ENCODE assay signal across 1 cellular context in the genomic region with DNA sequence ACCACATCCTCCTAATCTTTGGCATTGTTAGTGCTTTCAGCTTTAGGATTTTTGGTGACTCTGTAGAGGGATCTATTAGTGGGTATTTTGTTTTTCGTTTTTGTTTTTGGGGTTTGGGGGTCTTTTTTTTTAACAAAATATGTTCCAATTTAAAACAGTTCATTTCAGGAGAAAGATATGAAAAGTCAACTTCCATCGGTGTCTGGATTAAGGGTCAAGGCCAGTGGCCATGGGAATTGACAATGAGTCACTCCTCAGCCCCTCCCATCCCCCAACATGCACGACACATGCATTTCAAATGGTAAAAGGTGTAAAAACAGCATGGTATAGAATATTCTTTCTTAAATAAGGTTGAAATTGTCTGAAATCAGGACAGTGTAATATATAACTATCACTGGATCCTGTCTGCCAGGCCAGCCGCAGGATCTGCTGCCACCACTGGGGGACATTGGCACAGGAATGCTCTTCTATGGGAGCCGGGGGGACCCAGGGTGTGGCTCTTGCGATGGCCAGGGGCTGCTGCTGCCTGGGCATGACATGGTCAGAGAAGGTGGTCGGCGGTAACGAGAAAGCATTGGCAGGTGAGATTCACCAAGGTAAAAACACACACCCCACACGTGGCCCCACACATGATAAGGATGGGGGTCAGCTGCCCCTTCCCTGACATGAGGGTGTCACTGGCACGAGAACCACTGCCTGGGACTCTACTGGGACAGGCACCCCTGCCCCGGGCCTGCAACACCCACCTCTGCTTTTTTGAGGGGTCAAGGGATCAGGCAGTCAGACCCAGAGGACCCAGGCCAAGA.
A peak's percentile ranks its signal among the peaks of the same experiment; 100 is the strongest.
TF ChIP-seq lines count a peak whose summit lies in the region.

No MANE protein-coding gene starts in this region.

TF ChIP-seq in HepG2, 621 proteins besides CTCF, POLR2A, EP300 and RAD21 (continued from another document and continues in another):
- TF ChIP-seq, protein P1, sequence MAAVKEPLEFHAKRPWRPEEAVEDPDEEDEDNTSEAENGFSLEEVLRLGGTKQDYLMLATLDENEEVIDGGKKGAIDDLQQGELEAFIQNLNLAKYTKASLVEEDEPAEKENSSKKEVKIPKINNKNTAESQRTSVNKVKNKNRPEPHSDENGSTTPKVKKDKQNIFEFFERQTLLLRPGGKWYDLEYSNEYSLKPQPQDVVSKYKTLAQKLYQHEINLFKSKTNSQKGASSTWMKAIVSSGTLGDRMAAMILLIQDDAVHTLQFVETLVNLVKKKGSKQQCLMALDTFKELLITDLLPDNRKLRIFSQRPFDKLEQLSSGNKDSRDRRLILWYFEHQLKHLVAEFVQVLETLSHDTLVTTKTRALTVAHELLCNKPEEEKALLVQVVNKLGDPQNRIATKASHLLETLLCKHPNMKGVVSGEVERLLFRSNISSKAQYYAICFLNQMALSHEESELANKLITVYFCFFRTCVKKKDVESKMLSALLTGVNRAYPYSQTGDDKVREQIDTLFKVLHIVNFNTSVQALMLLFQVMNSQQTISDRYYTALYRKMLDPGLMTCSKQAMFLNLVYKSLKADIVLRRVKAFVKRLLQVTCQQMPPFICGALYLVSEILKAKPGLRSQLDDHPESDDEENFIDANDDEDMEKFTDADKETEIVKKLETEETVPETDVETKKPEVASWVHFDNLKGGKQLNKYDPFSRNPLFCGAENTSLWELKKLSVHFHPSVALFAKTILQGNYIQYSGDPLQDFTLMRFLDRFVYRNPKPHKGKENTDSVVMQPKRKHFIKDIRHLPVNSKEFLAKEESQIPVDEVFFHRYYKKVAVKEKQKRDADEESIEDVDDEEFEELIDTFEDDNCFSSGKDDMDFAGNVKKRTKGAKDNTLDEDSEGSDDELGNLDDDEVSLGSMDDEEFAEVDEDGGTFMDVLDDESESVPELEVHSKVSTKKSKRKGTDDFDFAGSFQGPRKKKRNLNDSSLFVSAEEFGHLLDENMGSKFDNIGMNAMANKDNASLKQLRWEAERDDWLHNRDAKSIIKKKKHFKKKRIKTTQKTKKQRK (IDR thresholded peaks at IDR 0.05; ENCODE audit: low read length) = no peak
- TF ChIP-seq ZNF224 (CRISPR knock-in tag; IDR thresholded peaks at IDR 0.05) (no peak), MAF1 (CRISPR knock-in tag; IDR thresholded peaks at IDR 0.05; ENCODE audit: borderline replicate concordance) (no peak), MZF1 (CRISPR knock-in tag; IDR thresholded peaks at IDR 0.05; ENCODE audit: borderline replicate concordance) (no peak), RBAK (CRISPR knock-in tag; IDR thresholded peaks at IDR 0.05) (no peak), ZNF816 (CRISPR knock-in tag; IDR thresholded peaks at IDR 0.05; ENCODE audit: borderline replicate concordance) (no peak), TFDP1 (CRISPR knock-in tag; IDR thresholded peaks at IDR 0.05; ENCODE audit: borderline replicate concordance) (0 out of 2 replicates have a peak, but pooled peaks have one; percentile 15), ZGPAT (CRISPR knock-in tag; IDR thresholded peaks at IDR 0.05) (peak; percentile 30; the same call in 1 of the 2 replicates), ZNF333 (CRISPR knock-in tag; IDR thresholded peaks at IDR 0.05; ENCODE audit: borderline replicate concordance) (no peak), MXI1 (IDR thresholded peaks at IDR 0.05; ENCODE audit: borderline replicate concordance, low read depth, low read length) (peak; percentile 30; the same call in 1 of the 3 replicates), HIVEP1 (CRISPR knock-in tag; IDR thresholded peaks at IDR 0.05) (no peak), RNF219 (CRISPR knock-in tag; IDR thresholded peaks at IDR 0.05) (no peak), SOX5 (CRISPR knock-in tag; IDR thresholded peaks at IDR 0.05; ENCODE audit: borderline replicate concordance) (peak; percentile 28; the same call in 1 of the 2 replicates), ZBTB10 (CRISPR knock-in tag; IDR thresholded peaks at IDR 0.05; ENCODE audit: borderline replicate concordance) (no peak), ADNP (CRISPR knock-in tag; IDR thresholded peaks at IDR 0.05) (no peak), ZNF678 (CRISPR knock-in tag; IDR thresholded peaks at IDR 0.05) (no peak), ISL2 (CRISPR knock-in tag; IDR thresholded peaks at IDR 0.05) (0 out of 2 replicates have a peak, but pooled peaks have one; percentile 40), GRHL1 (CRISPR knock-in tag; conservative IDR thresholded peaks at IDR 0.05) (no peak), NFIC (IDR thresholded peaks at IDR 0.05; ENCODE audit: low read length) (peak; percentile 60; the same call in 1 of the 2 replicates), NCOR1 (IDR thresholded peaks at IDR 0.05; ENCODE audit: borderline replicate concordance, low read length) (peak; percentile 84; the same call in 1 of the 2 replicates), ZNF280B (CRISPR knock-in tag; IDR thresholded peaks at IDR 0.05; ENCODE audit: borderline replicate concordance) (no peak), ZNF235 (CRISPR knock-in tag; IDR thresholded peaks at IDR 0.05; ENCODE audit: borderline replicate concordance) (no peak), U2AF1 (optimal IDR thresholded peaks at IDR 0.05; ENCODE audit: low read depth, low read length) (no peak), KLF16 (CRISPR knock-in tag; IDR thresholded peaks at IDR 0.05) (0 out of 4 replicates have a peak, but pooled peaks of 1 of the 2 experiments have one; percentile 21), NR2F2 (IDR thresholded peaks at IDR 0.05; ENCODE audit: borderline replicate concordance, low read depth) (peak; percentile 60; the same call in 1 of the 2 replicates), ZNF674 (CRISPR knock-in tag; IDR thresholded peaks at IDR 0.05; ENCODE audit: low read depth) (no peak), PCBP2 (optimal IDR thresholded peaks at IDR 0.05; ENCODE audit: low read depth, low read length, poor library complexity, severe bottlenecking) (no peak), ZNF3 (CRISPR knock-in tag; IDR thresholded peaks at IDR 0.05) (no peak), SRSF4 (IDR thresholded peaks at IDR 0.05; ENCODE audit: low read depth, low read length, poor library complexity, severe bottlenecking) (no peak)
- TF ChIP-seq, protein P2, sequence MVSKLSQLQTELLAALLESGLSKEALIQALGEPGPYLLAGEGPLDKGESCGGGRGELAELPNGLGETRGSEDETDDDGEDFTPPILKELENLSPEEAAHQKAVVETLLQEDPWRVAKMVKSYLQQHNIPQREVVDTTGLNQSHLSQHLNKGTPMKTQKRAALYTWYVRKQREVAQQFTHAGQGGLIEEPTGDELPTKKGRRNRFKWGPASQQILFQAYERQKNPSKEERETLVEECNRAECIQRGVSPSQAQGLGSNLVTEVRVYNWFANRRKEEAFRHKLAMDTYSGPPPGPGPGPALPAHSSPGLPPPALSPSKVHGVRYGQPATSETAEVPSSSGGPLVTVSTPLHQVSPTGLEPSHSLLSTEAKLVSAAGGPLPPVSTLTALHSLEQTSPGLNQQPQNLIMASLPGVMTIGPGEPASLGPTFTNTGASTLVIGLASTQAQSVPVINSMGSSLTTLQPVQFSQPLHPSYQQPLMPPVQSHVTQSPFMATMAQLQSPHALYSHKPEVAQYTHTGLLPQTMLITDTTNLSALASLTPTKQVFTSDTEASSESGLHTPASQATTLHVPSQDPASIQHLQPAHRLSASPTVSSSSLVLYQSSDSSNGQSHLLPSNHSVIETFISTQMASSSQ (IDR thresholded peaks at IDR 0.05; ENCODE audit: low read depth) = no peak
- TF ChIP-seq, protein P2 (CRISPR knock-in tag; IDR thresholded peaks at IDR 0.05; ENCODE audit: borderline replicate concordance) = 0 out of 2 replicates have a peak, but pooled peaks have one; percentile 21
- TF ChIP-seq, protein P3, sequence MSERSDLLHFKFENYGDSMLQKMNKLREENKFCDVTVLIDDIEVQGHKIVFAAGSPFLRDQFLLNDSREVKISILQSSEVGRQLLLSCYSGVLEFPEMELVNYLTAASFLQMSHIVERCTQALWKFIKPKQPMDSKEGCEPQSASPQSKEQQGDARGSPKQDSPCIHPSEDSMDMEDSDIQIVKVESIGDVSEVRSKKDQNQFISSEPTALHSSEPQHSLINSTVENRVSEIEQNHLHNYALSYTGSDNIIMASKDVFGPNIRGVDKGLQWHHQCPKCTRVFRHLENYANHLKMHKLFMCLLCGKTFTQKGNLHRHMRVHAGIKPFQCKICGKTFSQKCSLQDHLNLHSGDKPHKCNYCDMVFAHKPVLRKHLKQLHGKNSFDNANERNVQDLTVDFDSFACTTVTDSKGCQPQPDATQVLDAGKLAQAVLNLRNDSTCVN (CRISPR knock-in tag; IDR thresholded peaks at IDR 0.05; ENCODE audit: borderline replicate concordance) = no peak
